ENCODE assay signal across 1 cellular context in the genomic region with DNA sequence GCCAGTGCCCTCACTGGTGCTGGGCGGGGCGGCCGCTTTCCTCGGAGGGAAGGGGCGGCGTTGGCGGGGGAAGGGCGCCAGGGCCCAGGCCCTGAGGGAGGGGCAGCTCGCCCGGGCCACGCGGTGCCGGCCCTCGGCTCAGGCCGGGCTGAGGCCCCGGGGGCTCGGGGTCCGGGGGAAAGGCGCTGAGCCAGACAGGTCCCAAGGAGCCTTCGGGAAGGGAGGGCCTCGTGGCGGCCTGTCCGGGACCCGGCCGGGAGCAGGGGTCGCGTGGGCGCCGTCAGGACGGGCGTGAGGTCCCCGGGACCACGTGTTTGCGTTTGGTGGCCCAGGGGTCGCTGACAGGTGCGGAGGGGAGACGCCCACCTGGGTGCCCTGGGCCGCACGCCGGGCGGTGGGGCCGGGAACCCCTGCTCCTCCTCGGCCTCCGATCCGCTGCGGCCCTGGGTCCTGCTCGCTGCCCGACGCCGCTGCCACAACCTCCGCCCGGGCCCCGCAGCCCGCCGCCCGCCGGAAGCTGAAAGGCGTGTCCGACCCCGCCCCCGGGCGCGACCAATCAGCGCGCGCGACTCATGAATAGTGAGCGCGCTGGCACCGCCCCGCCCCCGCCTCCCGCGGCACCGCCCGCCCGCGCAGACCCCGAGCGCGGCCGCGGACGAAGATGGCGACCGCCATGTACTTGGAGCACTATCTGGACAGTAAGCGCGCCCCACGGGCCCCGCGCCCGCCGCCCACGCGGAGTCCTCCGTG.
TF ChIP-seq lines count a peak whose summit lies in the region.

A gene (plus strand): TSS at position 635 of the 750 bp plus-strand sequence. CDS start 27 bp downstream, at position 662.

TF ChIP-seq in WTC11, 78 proteins besides CTCF, POLR2A, EP300 and RAD21 (continued from another document and continues in another):
- TF ChIP-seq, protein P1, sequence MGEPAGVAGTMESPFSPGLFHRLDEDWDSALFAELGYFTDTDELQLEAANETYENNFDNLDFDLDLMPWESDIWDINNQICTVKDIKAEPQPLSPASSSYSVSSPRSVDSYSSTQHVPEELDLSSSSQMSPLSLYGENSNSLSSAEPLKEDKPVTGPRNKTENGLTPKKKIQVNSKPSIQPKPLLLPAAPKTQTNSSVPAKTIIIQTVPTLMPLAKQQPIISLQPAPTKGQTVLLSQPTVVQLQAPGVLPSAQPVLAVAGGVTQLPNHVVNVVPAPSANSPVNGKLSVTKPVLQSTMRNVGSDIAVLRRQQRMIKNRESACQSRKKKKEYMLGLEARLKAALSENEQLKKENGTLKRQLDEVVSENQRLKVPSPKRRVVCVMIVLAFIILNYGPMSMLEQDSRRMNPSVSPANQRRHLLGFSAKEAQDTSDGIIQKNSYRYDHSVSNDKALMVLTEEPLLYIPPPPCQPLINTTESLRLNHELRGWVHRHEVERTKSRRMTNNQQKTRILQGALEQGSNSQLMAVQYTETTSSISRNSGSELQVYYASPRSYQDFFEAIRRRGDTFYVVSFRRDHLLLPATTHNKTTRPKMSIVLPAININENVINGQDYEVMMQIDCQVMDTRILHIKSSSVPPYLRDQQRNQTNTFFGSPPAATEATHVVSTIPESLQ (CRISPR knock-in tag; IDR thresholded peaks at IDR 0.05): no peak
- peak; percentile 86 for TF ChIP-seq NFE2L1 (CRISPR knock-in tag; IDR thresholded peaks at IDR 0.05)
- TF ChIP-seq, protein P2, sequence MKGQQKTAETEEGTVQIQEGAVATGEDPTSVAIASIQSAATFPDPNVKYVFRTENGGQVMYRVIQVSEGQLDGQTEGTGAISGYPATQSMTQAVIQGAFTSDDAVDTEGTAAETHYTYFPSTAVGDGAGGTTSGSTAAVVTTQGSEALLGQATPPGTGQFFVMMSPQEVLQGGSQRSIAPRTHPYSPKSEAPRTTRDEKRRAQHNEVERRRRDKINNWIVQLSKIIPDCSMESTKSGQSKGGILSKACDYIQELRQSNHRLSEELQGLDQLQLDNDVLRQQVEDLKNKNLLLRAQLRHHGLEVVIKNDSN (CRISPR knock-in tag; IDR thresholded peaks at IDR 0.05): no peak
- TF ChIP-seq CBFB (CRISPR knock-in tag; IDR thresholded peaks at IDR 0.05; ENCODE audit: low read depth): no peak
- TF ChIP-seq, protein P3, sequence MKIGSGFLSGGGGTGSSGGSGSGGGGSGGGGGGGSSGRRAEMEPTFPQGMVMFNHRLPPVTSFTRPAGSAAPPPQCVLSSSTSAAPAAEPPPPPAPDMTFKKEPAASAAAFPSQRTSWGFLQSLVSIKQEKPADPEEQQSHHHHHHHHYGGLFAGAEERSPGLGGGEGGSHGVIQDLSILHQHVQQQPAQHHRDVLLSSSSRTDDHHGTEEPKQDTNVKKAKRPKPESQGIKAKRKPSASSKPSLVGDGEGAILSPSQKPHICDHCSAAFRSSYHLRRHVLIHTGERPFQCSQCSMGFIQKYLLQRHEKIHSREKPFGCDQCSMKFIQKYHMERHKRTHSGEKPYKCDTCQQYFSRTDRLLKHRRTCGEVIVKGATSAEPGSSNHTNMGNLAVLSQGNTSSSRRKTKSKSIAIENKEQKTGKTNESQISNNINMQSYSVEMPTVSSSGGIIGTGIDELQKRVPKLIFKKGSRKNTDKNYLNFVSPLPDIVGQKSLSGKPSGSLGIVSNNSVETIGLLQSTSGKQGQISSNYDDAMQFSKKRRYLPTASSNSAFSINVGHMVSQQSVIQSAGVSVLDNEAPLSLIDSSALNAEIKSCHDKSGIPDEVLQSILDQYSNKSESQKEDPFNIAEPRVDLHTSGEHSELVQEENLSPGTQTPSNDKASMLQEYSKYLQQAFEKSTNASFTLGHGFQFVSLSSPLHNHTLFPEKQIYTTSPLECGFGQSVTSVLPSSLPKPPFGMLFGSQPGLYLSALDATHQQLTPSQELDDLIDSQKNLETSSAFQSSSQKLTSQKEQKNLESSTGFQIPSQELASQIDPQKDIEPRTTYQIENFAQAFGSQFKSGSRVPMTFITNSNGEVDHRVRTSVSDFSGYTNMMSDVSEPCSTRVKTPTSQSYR (CRISPR knock-in tag; IDR thresholded peaks at IDR 0.05): no peak
- TF ChIP-seq FOXP1 (CRISPR knock-in tag; IDR thresholded peaks at IDR 0.05; ENCODE audit: borderline replicate concordance): peak; percentile 96
- TF ChIP-seq ZNF317 (CRISPR knock-in tag; IDR thresholded peaks at IDR 0.05; ENCODE audit: borderline replicate concordance, low read depth): peak; percentile 57; the same call in 1 of the 2 replicates
- TF ChIP-seq TCF7 (CRISPR knock-in tag; IDR thresholded peaks at IDR 0.05; ENCODE audit: low read depth): peak; percentile 88
- no peak for TF ChIP-seq SMAD4 (CRISPR knock-in tag; IDR thresholded peaks at IDR 0.05)
- TF ChIP-seq NFATC4 (CRISPR knock-in tag; IDR thresholded peaks at IDR 0.05): 0 out of 2 replicates have a peak, but pooled peaks have one; percentile 39
- TF ChIP-seq KAT7 (CRISPR knock-in tag; IDR thresholded peaks at IDR 0.05; ENCODE audit: borderline replicate concordance): 0 out of 2 replicates have a peak, but pooled peaks have one; percentile 49
- TF ChIP-seq ZNF121 (CRISPR knock-in tag; IDR thresholded peaks at IDR 0.05): no peak; the same call in 1 of the 2 replicates
- 0 out of 2 replicates have a peak, but pooled peaks have one; percentile 34 for TF ChIP-seq ZNF671 (CRISPR knock-in tag; IDR thresholded peaks at IDR 0.05)
- no peak for TF ChIP-seq FOXJ3 (CRISPR knock-in tag; IDR thresholded peaks at IDR 0.05; ENCODE audit: borderline replicate concordance)
- no peak for TF ChIP-seq CREM (CRISPR knock-in tag; IDR thresholded peaks at IDR 0.05)
- TF ChIP-seq JAZF1 (CRISPR knock-in tag; IDR thresholded peaks at IDR 0.05): no peak
- TF ChIP-seq ZNF396 (CRISPR knock-in tag; IDR thresholded peaks at IDR 0.05; ENCODE audit: borderline replicate concordance): no peak
- TF ChIP-seq HMGA2 (CRISPR knock-in tag; IDR thresholded peaks at IDR 0.05): no peak
- TF ChIP-seq ESRRA (CRISPR knock-in tag; IDR thresholded peaks at IDR 0.05; ENCODE audit: borderline replicate concordance): 0 out of 2 replicates have a peak, but pooled peaks have one; percentile 43
- TF ChIP-seq JUN (CRISPR knock-in tag; IDR thresholded peaks at IDR 0.05): no peak; the same call in 1 of the 2 replicates
- TF ChIP-seq, protein P4, sequence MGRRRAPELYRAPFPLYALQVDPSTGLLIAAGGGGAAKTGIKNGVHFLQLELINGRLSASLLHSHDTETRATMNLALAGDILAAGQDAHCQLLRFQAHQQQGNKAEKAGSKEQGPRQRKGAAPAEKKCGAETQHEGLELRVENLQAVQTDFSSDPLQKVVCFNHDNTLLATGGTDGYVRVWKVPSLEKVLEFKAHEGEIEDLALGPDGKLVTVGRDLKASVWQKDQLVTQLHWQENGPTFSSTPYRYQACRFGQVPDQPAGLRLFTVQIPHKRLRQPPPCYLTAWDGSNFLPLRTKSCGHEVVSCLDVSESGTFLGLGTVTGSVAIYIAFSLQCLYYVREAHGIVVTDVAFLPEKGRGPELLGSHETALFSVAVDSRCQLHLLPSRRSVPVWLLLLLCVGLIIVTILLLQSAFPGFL (CRISPR knock-in tag; IDR thresholded peaks at IDR 0.05; ENCODE audit: borderline replicate concordance): no peak
- TF ChIP-seq, protein P5, sequence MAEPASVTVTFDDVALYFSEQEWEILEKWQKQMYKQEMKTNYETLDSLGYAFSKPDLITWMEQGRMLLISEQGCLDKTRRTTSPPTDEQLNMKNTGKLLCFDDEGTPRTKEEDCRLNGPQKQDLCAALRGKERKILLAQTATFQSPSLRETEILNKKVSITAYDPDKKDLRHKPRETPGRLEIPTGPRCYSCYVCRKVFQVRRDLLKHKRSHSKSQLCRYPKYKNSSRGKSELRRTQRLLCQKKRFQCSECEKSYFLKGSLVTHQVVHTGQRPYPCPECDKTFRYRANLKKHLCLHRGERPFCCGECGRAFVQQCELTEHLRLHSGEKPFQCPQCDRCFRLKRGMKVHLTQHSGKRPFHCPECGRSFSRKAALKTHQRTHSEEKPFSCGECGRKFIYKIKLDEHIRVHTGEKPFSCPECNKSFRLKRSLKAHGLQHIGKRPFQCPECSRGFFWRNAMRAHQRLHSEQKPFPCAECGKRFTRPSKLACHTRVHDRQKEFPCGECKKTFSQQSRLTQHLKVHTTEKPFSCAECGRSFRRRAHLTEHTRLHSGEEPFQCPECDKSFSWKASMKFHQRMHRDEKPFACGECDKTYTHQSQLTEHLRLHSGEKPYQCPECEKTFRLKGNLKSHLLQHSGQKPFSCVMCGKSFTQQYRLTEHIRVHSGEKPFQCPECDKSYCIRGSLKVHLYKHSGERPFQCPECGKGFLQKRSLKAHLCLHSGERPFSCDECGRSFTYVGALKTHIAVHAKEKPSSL (CRISPR knock-in tag; conservative IDR thresholded peaks at IDR 0.05): no peak
- TF ChIP-seq, protein P6, sequence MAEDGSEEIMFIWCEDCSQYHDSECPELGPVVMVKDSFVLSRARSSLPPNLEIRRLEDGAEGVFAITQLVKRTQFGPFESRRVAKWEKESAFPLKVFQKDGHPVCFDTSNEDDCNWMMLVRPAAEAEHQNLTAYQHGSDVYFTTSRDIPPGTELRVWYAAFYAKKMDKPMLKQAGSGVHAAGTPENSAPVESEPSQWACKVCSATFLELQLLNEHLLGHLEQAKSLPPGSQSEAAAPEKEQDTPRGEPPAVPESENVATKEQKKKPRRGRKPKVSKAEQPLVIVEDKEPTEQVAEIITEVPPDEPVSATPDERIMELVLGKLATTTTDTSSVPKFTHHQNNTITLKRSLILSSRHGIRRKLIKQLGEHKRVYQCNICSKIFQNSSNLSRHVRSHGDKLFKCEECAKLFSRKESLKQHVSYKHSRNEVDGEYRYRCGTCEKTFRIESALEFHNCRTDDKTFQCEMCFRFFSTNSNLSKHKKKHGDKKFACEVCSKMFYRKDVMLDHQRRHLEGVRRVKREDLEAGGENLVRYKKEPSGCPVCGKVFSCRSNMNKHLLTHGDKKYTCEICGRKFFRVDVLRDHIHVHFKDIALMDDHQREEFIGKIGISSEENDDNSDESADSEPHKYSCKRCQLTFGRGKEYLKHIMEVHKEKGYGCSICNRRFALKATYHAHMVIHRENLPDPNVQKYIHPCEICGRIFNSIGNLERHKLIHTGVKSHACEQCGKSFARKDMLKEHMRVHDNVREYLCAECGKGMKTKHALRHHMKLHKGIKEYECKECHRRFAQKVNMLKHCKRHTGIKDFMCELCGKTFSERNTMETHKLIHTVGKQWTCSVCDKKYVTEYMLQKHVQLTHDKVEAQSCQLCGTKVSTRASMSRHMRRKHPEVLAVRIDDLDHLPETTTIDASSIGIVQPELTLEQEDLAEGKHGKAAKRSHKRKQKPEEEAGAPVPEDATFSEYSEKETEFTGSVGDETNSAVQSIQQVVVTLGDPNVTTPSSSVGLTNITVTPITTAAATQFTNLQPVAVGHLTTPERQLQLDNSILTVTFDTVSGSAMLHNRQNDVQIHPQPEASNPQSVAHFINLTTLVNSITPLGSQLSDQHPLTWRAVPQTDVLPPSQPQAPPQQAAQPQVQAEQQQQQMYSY (CRISPR knock-in tag; IDR thresholded peaks at IDR 0.05): no peak
- TF ChIP-seq SMAD3 (CRISPR knock-in tag; IDR thresholded peaks at IDR 0.05; ENCODE audit: borderline replicate concordance): no peak
- no peak for TF ChIP-seq GRHL2 (CRISPR knock-in tag; IDR thresholded peaks at IDR 0.05; ENCODE audit: insufficient replicate concordance, severe bottlenecking)
- TF ChIP-seq, protein P7, sequence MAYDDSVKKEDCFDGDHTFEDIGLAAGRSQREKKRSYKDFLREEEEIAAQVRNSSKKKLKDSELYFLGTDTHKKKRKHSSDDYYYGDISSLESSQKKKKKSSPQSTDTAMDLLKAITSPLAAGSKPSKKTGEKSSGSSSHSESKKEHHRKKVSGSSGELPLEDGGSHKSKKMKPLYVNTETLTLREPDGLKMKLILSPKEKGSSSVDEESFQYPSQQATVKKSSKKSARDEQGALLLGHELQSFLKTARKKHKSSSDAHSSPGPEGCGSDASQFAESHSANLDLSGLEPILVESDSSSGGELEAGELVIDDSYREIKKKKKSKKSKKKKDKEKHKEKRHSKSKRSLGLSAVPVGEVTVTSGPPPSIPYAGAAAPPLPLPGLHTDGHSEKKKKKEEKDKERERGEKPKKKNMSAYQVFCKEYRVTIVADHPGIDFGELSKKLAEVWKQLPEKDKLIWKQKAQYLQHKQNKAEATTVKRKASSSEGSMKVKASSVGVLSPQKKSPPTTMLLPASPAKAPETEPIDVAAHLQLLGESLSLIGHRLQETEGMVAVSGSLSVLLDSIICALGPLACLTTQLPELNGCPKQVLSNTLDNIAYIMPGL (CRISPR knock-in tag; IDR thresholded peaks at IDR 0.05): peak; percentile 80
- TF ChIP-seq ZBTB21 (CRISPR knock-in tag; IDR thresholded peaks at IDR 0.05; ENCODE audit: borderline replicate concordance): no peak
- TF ChIP-seq, protein P8, sequence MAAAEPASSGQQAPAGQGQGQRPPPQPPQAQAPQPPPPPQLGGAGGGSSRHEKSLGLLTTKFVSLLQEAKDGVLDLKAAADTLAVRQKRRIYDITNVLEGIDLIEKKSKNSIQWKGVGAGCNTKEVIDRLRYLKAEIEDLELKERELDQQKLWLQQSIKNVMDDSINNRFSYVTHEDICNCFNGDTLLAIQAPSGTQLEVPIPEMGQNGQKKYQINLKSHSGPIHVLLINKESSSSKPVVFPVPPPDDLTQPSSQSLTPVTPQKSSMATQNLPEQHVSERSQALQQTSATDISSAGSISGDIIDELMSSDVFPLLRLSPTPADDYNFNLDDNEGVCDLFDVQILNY (CRISPR knock-in tag; IDR thresholded peaks at IDR 0.05): peak; percentile 65; the same call in 1 of the 2 replicates
- 0 out of 2 replicates have a peak, but pooled peaks have one; percentile 63 for TF ChIP-seq RELA (CRISPR knock-in tag; IDR thresholded peaks at IDR 0.05; ENCODE audit: borderline replicate concordance)
- TF ChIP-seq CREB1 (CRISPR knock-in tag; IDR thresholded peaks at IDR 0.05): no peak
- peak; percentile 58; the same call in 1 of the 2 replicates for TF ChIP-seq TP53 (CRISPR knock-in tag; IDR thresholded peaks at IDR 0.05)
- TF ChIP-seq PRRX2 (CRISPR knock-in tag; IDR thresholded peaks at IDR 0.05): no peak
- TF ChIP-seq ZNF232 (CRISPR knock-in tag; IDR thresholded peaks at IDR 0.05): no peak
- TF ChIP-seq, protein P9, sequence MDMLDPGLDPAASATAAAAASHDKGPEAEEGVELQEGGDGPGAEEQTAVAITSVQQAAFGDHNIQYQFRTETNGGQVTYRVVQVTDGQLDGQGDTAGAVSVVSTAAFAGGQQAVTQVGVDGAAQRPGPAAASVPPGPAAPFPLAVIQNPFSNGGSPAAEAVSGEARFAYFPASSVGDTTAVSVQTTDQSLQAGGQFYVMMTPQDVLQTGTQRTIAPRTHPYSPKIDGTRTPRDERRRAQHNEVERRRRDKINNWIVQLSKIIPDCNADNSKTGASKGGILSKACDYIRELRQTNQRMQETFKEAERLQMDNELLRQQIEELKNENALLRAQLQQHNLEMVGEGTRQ (CRISPR knock-in tag; IDR thresholded peaks at IDR 0.05): no peak
- TF ChIP-seq, protein P10, sequence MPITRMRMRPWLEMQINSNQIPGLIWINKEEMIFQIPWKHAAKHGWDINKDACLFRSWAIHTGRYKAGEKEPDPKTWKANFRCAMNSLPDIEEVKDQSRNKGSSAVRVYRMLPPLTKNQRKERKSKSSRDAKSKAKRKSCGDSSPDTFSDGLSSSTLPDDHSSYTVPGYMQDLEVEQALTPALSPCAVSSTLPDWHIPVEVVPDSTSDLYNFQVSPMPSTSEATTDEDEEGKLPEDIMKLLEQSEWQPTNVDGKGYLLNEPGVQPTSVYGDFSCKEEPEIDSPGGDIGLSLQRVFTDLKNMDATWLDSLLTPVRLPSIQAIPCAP (CRISPR knock-in tag; IDR thresholded peaks at IDR 0.05): no peak; the same call in 1 of the 2 replicates
- TF ChIP-seq GABPB1 (CRISPR knock-in tag; IDR thresholded peaks at IDR 0.05): peak; percentile 59
- TF ChIP-seq IRF2 (CRISPR knock-in tag; IDR thresholded peaks at IDR 0.05; ENCODE audit: borderline replicate concordance, low read depth): peak; percentile 89; the same call in 1 of the 2 replicates
- no peak for TF ChIP-seq RORB (CRISPR knock-in tag; IDR thresholded peaks at IDR 0.05)
- TF ChIP-seq GTF2I (CRISPR knock-in tag; conservative IDR thresholded peaks at IDR 0.05): no peak
